In genomic region chr6:125392682-125393081, GRCh38 we compare ENCODE assay signal across 11 cellular contexts.
DNase-seq lines count a peak whose midpoint lies in the region; ATAC-seq lines count a peak whose summit lies in the region.
"Had no signal": no experiment of that assay in that cellular context is flagged by ENCODE, and none has a peak within 500 bp of the region (broad histone marks: within the 10 kb centered on the region; RNA-seq: fewer than 3 reads in every experiment).

No MANE protein-coding gene starts in this region.

- DNase-seq in immature natural killer cell = no peak
- DNase-seq in stimulated activated CD4-positive, alpha-beta T cell treated with anti-CD3 and anti-CD28 coated beads, Interleukin-12 subunit alpha, Interleukin-12 subunit beta, amount 100 ng/mL, for 4 hours = no peak
- no peak for DNase-seq in T-helper 9 cell
- no peak for DNase-seq in iPS-NIHi11 (ENCODE audit: low spot score)
- DNase-seq: effector CD4-positive, alpha-beta T cell; glutamatergic neuron; nucleus accumbens; Right ventricle myocardium superior had no signal

- H3K27me3 Mint-ChIP-seq in immature natural killer cell (ENCODE audit: low read depth in 3 of 3) = peaks cover 2 to 11% (median 9%) of the 10 kb centered on the region in 3 donors

- H3K4me1 Mint-ChIP-seq in immature natural killer cell = peaks cover 12 to 20% of the 10 kb centered on the region in 2 donors

- no peaks in the 10 kb centered on the region for H3K36me3 Mint-ChIP-seq in immature natural killer cell

- ATAC-seq in GM18873 (IDR thresholded peaks at IDR 0.05; ENCODE audit: low FRiP score, unreplicated experiment) (peak; percentile 58), GM21576 (IDR thresholded peaks at IDR 0.05; ENCODE audit: unreplicated experiment) (peak; percentile 75), HG03354 (IDR thresholded peaks at IDR 0.05; ENCODE audit: poor library complexity, severe bottlenecking, unreplicated experiment) (peak; percentile 72)

- peak overlapping the region; percentile 24 to 73 (median 51) for H3K27ac Mint-ChIP-seq in immature natural killer cell

- peak overlapping the region; percentile 25 to 68 (median 45) for H3K4me3 Mint-ChIP-seq in immature natural killer cell

- H3K9me3 Mint-ChIP-seq in immature natural killer cell = peaks cover 0 to 4% (median under 1%) of the 10 kb centered on the region in 6 donors
